ENCODE assay signal across 8 cellular contexts in the genomic region with DNA sequence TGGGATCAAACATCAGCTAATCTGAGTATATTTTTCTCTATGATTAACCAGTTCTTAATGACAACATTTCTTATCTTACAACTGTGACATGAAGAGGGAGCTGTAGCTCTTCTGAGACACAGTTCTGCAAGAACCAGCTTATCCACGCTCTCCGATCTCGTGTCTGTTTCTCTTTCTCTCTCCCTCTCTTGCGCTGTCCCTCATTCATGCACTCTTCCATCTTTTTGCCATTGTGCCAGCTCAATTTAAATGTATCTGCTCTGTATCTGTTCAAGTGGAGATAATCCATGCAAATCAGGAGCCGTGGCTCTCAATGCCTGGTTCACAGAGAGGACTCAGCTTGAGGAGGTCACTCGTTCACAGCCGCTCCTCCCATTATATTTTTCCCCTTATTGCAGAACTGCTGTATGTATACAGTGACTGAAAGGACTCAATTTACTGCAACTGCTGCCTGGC.
A peak's percentile ranks its signal among the peaks of the same experiment; 100 is the strongest.
DNase-seq lines count a peak whose midpoint lies in the region; ATAC-seq and TF ChIP-seq lines count a peak whose summit lies in the region.

No MANE protein-coding gene starts in this region.

- CTCF ChIA-PET in HEK293T (lab: Yijun Ruan, JAX) (interaction anchor here (1.1 kb wide), 1 partner anchor 243 kb away, joined by 3 read pairs; no protein-coding TSS in a partner anchor), MCF 10A (lab: Yijun Ruan, JAX) (interaction anchor here (0.6 to 1.5 kb wide), 9 partner anchors 15 to 1000 kb away, joined by 3 to 5 read pairs (median 4); no protein-coding TSS in a partner anchor)

- intact Hi-C loops in MCF 10A (cut with micrococcal nuclease) = loop anchor here (10.0 kb wide), 1 partner anchor 1091 kb away; no protein-coding TSS in a partner anchor
- intact Hi-C loops in spleen (cut with DNase I; ENCODE audit: low total_unique reads) = no loop called here

- peak overlapping the region in 3 of 8 donors; percentile 31 to 44 (median 40) for H3K27ac ChIP-seq in spleen

- TF ChIP-seq CTCF in MCF 10A (IDR thresholded peaks at IDR 0.05; ENCODE audit: unreplicated experiment) = no peak
- TF ChIP-seq CTCF in spleen (IDR thresholded peaks at IDR 0.05 in 8 of 11, conservative IDR thresholded peaks at IDR 0.05 in 3 of 11) = peak in 6 of 11 experiments; percentile 15 to 39 (median 24)

- POLR2A ChIA-PET in HEK293T (lab: Yijun Ruan, JAX) (no interaction called here), MCF 10A (lab: Yijun Ruan, JAX) (interaction anchor here (0.7 to 1.0 kb wide), 2 partner anchors 243 to 495 kb away, joined by 3 to 4 read pairs; partner anchors contain the start of gene ADGRL2)

- no peaks in the 10 kb centered on the region for H3K36me3 ChIP-seq in spleen

- peaks cover 0 to 5% (median 0%) of the 10 kb centered on the region in 6 donors for H3K4me1 ChIP-seq in spleen

- peak overlapping the region; percentile 18 to 67 (median 34) for H3K4me3 ChIP-seq in spleen

- H3K36me3 Mint-ChIP-seq in MCF 10A (ENCODE audit: insufficient read depth, unreplicated experiment) = no peaks in the 10 kb centered on the region
- no peaks in the 10 kb centered on the region for H3K36me3 Mint-ChIP-seq in natural killer cell treated with Interleukin-12 subunit alpha and Interleukin-12 subunit beta and Interleukin-15 and Interleukin-18, amount 100 ng/mL, for 72 hours

- in situ Hi-C loops in Caki2 (cut with HindIII; ENCODE audit: low pct_unique_long_range_greater_than_20kb, low sequenced_read_pairs) = no loop called here

- DNase-seq in Caki2 (ENCODE audit: low read depth) = peak; percentile 48
- DNase-seq in HEK293T (ENCODE audit: extremely low spot score) = peak; percentile 51
- peak; percentile 73 for DNase-seq in NCI-H2196 (lab: John Stamatoyannopoulos, UW; ENCODE audit: unreplicated experiment)
- DNase-seq in MCF 10A (ENCODE audit: unreplicated experiment) = peak; percentile 28
- peak; percentile 62 for DNase-seq in iris pigment epithelial cell (ENCODE audit: low read depth)
- DNase-seq in spleen = no peak
- no peak for DNase-seq in natural killer cell treated with Interleukin-12 subunit alpha and Interleukin-12 subunit beta and Interleukin-15 and Interleukin-18, amount 100 ng/mL, for 72 hours (ENCODE audit: low spot score)

- H3K4me3 Mint-ChIP-seq in MCF 10A (ENCODE audit: unreplicated experiment) = no peak overlapping the region
- no peak overlapping the region for H3K4me3 Mint-ChIP-seq in natural killer cell treated with Interleukin-12 subunit alpha and Interleukin-12 subunit beta and Interleukin-15 and Interleukin-18, amount 100 ng/mL, for 72 hours

- no peak for TF ChIP-seq POLR2A in spleen (IDR thresholded peaks at IDR 0.05)

- no TSS peak for BruUV-seq in MCF 10A (replicated peaks; lab: Mats Ljungman, UMichigan)

- no peaks in the 10 kb centered on the region for H3K9me3 ChIP-seq in spleen

- H3K4me1 Mint-ChIP-seq in MCF 10A (ENCODE audit: insufficient read depth, unreplicated experiment) = peaks cover 21% of the 10 kb centered on the region
- H3K4me1 Mint-ChIP-seq in natural killer cell treated with Interleukin-12 subunit alpha and Interleukin-12 subunit beta and Interleukin-15 and Interleukin-18, amount 100 ng/mL, for 72 hours (ENCODE audit: low read depth in 2 of 2) = no peaks in the 10 kb centered on the region

- no peaks in the 10 kb centered on the region for H3K9me3 Mint-ChIP-seq in MCF 10A (ENCODE audit: unreplicated experiment)
- peaks cover 5% of the 10 kb centered on the region for H3K9me3 Mint-ChIP-seq in natural killer cell treated with Interleukin-12 subunit alpha and Interleukin-12 subunit beta and Interleukin-15 and Interleukin-18, amount 100 ng/mL, for 72 hours

- WGBS in spleen, 5 donors = 3 to 6% (median 6%) methylated on average over 7 of the region's 7 CpGs

- H3K27me3 Mint-ChIP-seq in MCF 10A (ENCODE audit: insufficient read depth, unreplicated experiment) = no peaks in the 10 kb centered on the region
- H3K27me3 Mint-ChIP-seq in natural killer cell treated with Interleukin-12 subunit alpha and Interleukin-12 subunit beta and Interleukin-15 and Interleukin-18, amount 100 ng/mL, for 72 hours = no peaks in the 10 kb centered on the region

- no peak overlapping the region for H3K27ac Mint-ChIP-seq in MCF 10A (ENCODE audit: low read depth, unreplicated experiment)
- no peak overlapping the region for H3K27ac Mint-ChIP-seq in natural killer cell treated with Interleukin-12 subunit alpha and Interleukin-12 subunit beta and Interleukin-15 and Interleukin-18, amount 100 ng/mL, for 72 hours

- no peak for ATAC-seq in HG03469 (IDR thresholded peaks at IDR 0.05; ENCODE audit: unreplicated experiment)
- no peak for ATAC-seq in natural killer cell treated with Interleukin-12 subunit alpha and Interleukin-12 subunit beta and Interleukin-15 and Interleukin-18, amount 100 ng/mL, for 72 hours

- no peaks in the 10 kb centered on the region for H3K27me3 ChIP-seq in spleen (replicated peaks in 1 of 7)

TF ChIP-seq in HEK293T, 16 proteins besides CTCF, POLR2A, EP300 and RAD21:
- TF ChIP-seq L3MBTL2 (conservative IDR thresholded peaks at IDR 0.05) (no peak; the same call in 1 of the 2 replicates), ARNT (IDR thresholded peaks at IDR 0.05) (no peak), PKNOX1 (IDR thresholded peaks at IDR 0.05) (peak; percentile 55), NFRKB (IDR thresholded peaks at IDR 0.05) (no peak), CTBP1 (IDR thresholded peaks at IDR 0.05; ENCODE audit: borderline replicate concordance) (no peak; the same call in 1 of the 2 replicates), FOXK2 (IDR thresholded peaks at IDR 0.05) (no peak)

Comparison
In these comparisons a context has a peak if more than half of its experiments do, and no peak if none do; other contexts are left out.
1. DNase-seq: peak in Caki2 (single experiment), HEK293T (single experiment), NCI-H2196 (single experiment), MCF 10A (single experiment) and iris pigment epithelial cell (single experiment); none in spleen (single experiment) and natural killer cell treated with Interleukin-12 subunit alpha and Interleukin-12 subunit beta and Interleukin-15 and Interleukin-18, amount 100 ng/mL, for 72 hours (single experiment).